9 cellular contexts compared by ENCODE assay signal in the genomic region with DNA sequence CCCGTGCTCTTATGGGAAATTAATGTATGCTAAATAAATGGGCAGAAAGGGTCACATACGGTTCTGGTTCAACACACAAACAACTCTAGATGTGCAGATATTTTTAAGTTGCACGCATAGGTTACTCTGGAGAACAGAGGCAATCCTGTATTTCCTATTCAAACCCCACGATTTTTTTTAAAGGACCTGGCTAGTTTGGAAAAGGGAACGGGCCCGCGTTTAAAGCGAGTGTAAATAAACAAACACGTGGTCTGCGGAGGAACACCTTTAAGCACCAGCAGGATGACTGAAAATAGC. TPM values are rescaled to one million over a fixed set of nuclear protein-coding genes. Genes with fewer than 3 reads are reported as not detected.
A peak's percentile ranks its signal among the peaks of the same experiment; 100 is the strongest.
DNase-seq lines count a peak whose midpoint lies in the region; ATAC-seq lines count a peak whose summit lies in the region.
"Had no signal": no experiment of that assay in that cellular context is flagged by ENCODE, and none has a peak within 500 bp of the region (broad histone marks: within the 10 kb centered on the region; RNA-seq: fewer than 3 reads in every experiment).

No MANE protein-coding gene starts in this region.

- H3K36me3 ChIP-seq in iPS-20b (ENCODE audit: insufficient read depth, low read depth, low read length) = peaks cover 36% of the 10 kb centered on the region
- peaks cover 19 to 30% (median 28%) of the 10 kb centered on the region in 5 donors for H3K36me3 ChIP-seq in subcutaneous abdominal adipose tissue (ENCODE audit: control insufficient read depth in 5 of 5, insufficient read depth in 5 of 5, low read length in 5 of 5)

- H3K9me3 ChIP-seq in iPS-20b (ENCODE audit: insufficient read depth, low read depth, low read length) (no peaks in the 10 kb centered on the region), subcutaneous abdominal adipose tissue (ENCODE audit: control insufficient read depth in 5 of 5, low read length in 5 of 5) (no peaks in the 10 kb centered on the region)

- H3K27ac ChIP-seq in iPS-20b (ENCODE audit: low read length) = peak overlapping the region; percentile 62
- H3K27ac ChIP-seq in subcutaneous abdominal adipose tissue (ENCODE audit: low read depth, low read length) = peak overlapping the region; percentile 82

- no peaks in the 10 kb centered on the region for H3K27me3 ChIP-seq in iPS-20b (ENCODE audit: insufficient read depth, low read length)
- H3K27me3 ChIP-seq in subcutaneous abdominal adipose tissue (ENCODE audit: control insufficient read depth in 5 of 5, insufficient read depth in 4 of 5, low read length in 5 of 5) = no peaks in the 10 kb centered on the region

- H3K9me3 Mint-ChIP-seq in activated CD4-positive, alpha-beta T cell treated with anti-CD3 and anti-CD28 coated beads for 36 hours (ENCODE audit: low read depth) = no peaks in the 10 kb centered on the region
- no peaks in the 10 kb centered on the region for H3K9me3 Mint-ChIP-seq in activated CD4-positive, alpha-beta memory T cell treated with anti-CD3 and anti-CD28 coated beads for 36 hours

- intact Hi-C loops in activated CD4-positive, alpha-beta T cell treated with anti-CD3 and anti-CD28 coated beads for 36 hours (cut with DNase I, micrococcal nuclease) = loop anchor here (1.0 to 10.0 kb wide), 12 partner anchors 49 to 1299 kb away; partner anchors contain the start of genes CEP57 (in 2 of the 2), MED17 (in 2 of the 2), PANX1 (in 2 of the 2) and C11orf54 (in 1 of the 2)
- intact Hi-C loops in activated CD4-positive, alpha-beta memory T cell treated with anti-CD3 and anti-CD28 coated beads for 36 hours (cut with micrococcal nuclease) = loop anchor here (1.0 to 10.0 kb wide), 8 partner anchors 50 to 1299 kb away; partner anchors contain the start of genes C11orf54, CEP57, FUT4 and MED17

- H3K4me3 Mint-ChIP-seq in activated CD4-positive, alpha-beta T cell treated with anti-CD3 and anti-CD28 coated beads for 36 hours = peak overlapping the region; percentile 94
- peak overlapping the region; percentile 96 for H3K4me3 Mint-ChIP-seq in activated CD4-positive, alpha-beta memory T cell treated with anti-CD3 and anti-CD28 coated beads for 36 hours

- POLR2A ChIA-PET in activated CD4-positive, alpha-beta T cell treated with anti-CD3 and anti-CD28 coated beads for 36 hours (lab: Charles Lee) = no interaction called here
- POLR2A ChIA-PET in activated CD4-positive, alpha-beta memory T cell treated with anti-CD3 and anti-CD28 coated beads for 36 hours (lab: Charles Lee) = no interaction called here

- CTCF ChIA-PET in activated CD4-positive, alpha-beta T cell treated with anti-CD3 and anti-CD28 coated beads for 36 hours (lab: Charles Lee) = interaction anchor here (0.8 kb wide), 1 partner anchor 45 kb away, joined by 3 read pairs; no protein-coding TSS in a partner anchor
- CTCF ChIA-PET in activated CD4-positive, alpha-beta memory T cell treated with anti-CD3 and anti-CD28 coated beads for 36 hours (lab: Charles Lee) = interaction anchor here (0.5 kb wide), 1 partner anchor 12 kb away, joined by 3 read pairs; no protein-coding TSS in a partner anchor

- DNase-seq in activated CD4-positive, alpha-beta T cell treated with anti-CD3 and anti-CD28 coated beads for 36 hours = no peak
- no peak for DNase-seq in activated CD4-positive, alpha-beta T cell treated with anti-CD3 and anti-CD28 coated beads, Interleukin-2, amount 50 U/mL, for 48 hours
- DNase-seq in activated CD4-positive, alpha-beta memory T cell treated with anti-CD3 and anti-CD28 coated beads for 36 hours = no peak
- no peak for DNase-seq in DMS 273 treated with DMSO at 0.1 percent for 48 hours (lab: John Stamatoyannopoulos, UW)
- DNase-seq in dedifferentiated amniotic fluid mesenchymal stem cell (ENCODE audit: extremely low spot score) = no peak

- peaks cover 24% of the 10 kb centered on the region for H3K4me1 Mint-ChIP-seq in activated CD4-positive, alpha-beta T cell treated with anti-CD3 and anti-CD28 coated beads for 36 hours
- peaks cover 34% of the 10 kb centered on the region for H3K4me1 Mint-ChIP-seq in activated CD4-positive, alpha-beta memory T cell treated with anti-CD3 and anti-CD28 coated beads for 36 hours (ENCODE audit: low read depth)

- H3K27me3 Mint-ChIP-seq in activated CD4-positive, alpha-beta T cell treated with anti-CD3 and anti-CD28 coated beads for 36 hours = no peaks in the 10 kb centered on the region
- H3K27me3 Mint-ChIP-seq in activated CD4-positive, alpha-beta memory T cell treated with anti-CD3 and anti-CD28 coated beads for 36 hours = no peaks in the 10 kb centered on the region

- peak overlapping the region; percentile 95 for H3K9ac ChIP-seq in iPS-20b (ENCODE audit: low read depth, low read length)
- H3K9ac ChIP-seq in subcutaneous abdominal adipose tissue (ENCODE audit: low read length in 5 of 5) = peak overlapping the region; percentile 88 to 98 (median 93)

- H3K4me3 ChIP-seq in iPS-20b (ENCODE audit: low read length) (peak overlapping the region; percentile 85), subcutaneous abdominal adipose tissue (ENCODE audit: low read depth in 1 of 5, low read length in 5 of 5) (peak overlapping the region; percentile 94 to 99 (median 99))

- H3K27ac Mint-ChIP-seq in activated CD4-positive, alpha-beta T cell treated with anti-CD3 and anti-CD28 coated beads for 36 hours = peak overlapping the region; percentile 97
- H3K27ac Mint-ChIP-seq in activated CD4-positive, alpha-beta memory T cell treated with anti-CD3 and anti-CD28 coated beads for 36 hours = peak overlapping the region; percentile 89

- H3K4me1 ChIP-seq in iPS-20b (ENCODE audit: insufficient read depth, low read length) = peaks cover 2% of the 10 kb centered on the region; the same call in 1 of the 2 replicates
- peaks cover 0 to 25% (median 23%) of the 10 kb centered on the region in 5 donors for H3K4me1 ChIP-seq in subcutaneous abdominal adipose tissue (ENCODE audit: control insufficient read depth in 5 of 5, insufficient read depth in 5 of 5, low read length in 5 of 5)

- ATAC-seq in activated CD4-positive, alpha-beta T cell treated with anti-CD3 and anti-CD28 coated beads for 36 hours = peak; percentile 18
- peak; percentile 15 for ATAC-seq in HG03108 (IDR thresholded peaks at IDR 0.05; ENCODE audit: unreplicated experiment)

- H3K36me3 Mint-ChIP-seq in activated CD4-positive, alpha-beta T cell treated with anti-CD3 and anti-CD28 coated beads for 36 hours (ENCODE audit: low read depth) = peaks cover 35% of the 10 kb centered on the region
- H3K36me3 Mint-ChIP-seq in activated CD4-positive, alpha-beta memory T cell treated with anti-CD3 and anti-CD28 coated beads for 36 hours = peaks cover 26% of the 10 kb centered on the region

RNA-seq across cellular contexts. Expression of gene MRE11, which starts 0.6 kb away (rescaled TPM):
- 10 to 100 TPM; 36.8 to 51.3 TPM for total RNA-seq in activated CD4-positive, alpha-beta T cell treated with anti-CD3 and anti-CD28 coated beads for 36 hours
- 10 to 100 TPM; 43.4 to 47.6 TPM for total RNA-seq in activated CD4-positive, alpha-beta memory T cell treated with anti-CD3 and anti-CD28 coated beads for 36 hours

RNA-seq across cellular contexts. Expression of gene ANKRD49, which starts 0.7 kb away (rescaled TPM):
- total RNA-seq in activated CD4-positive, alpha-beta T cell treated with anti-CD3 and anti-CD28 coated beads for 36 hours = 10 to 100 TPM; 20.8 to 22.4 TPM
- 10 to 100 TPM; 18.6 to 19.2 TPM for total RNA-seq in activated CD4-positive, alpha-beta memory T cell treated with anti-CD3 and anti-CD28 coated beads for 36 hours

RNA-seq across cellular contexts. Expression of gene C11orf97, which starts 19.2 kb away (rescaled TPM):
- total RNA-seq in activated CD4-positive, alpha-beta T cell treated with anti-CD3 and anti-CD28 coated beads for 36 hours = not detected
- not detected for total RNA-seq in activated CD4-positive, alpha-beta memory T cell treated with anti-CD3 and anti-CD28 coated beads for 36 hours
- total RNA-seq: dermis microvascular lymphatic vessel endothelial cell had no signal

RNA-seq across cellular contexts. Expression of gene FUT4, which starts 50.6 kb away (rescaled TPM):
- total RNA-seq in activated CD4-positive, alpha-beta T cell treated with anti-CD3 and anti-CD28 coated beads for 36 hours = 1 to 10 TPM; 4.4 to 4.9 TPM
- 1 to 10 TPM; 3.6 to 3.9 TPM for total RNA-seq in activated CD4-positive, alpha-beta memory T cell treated with anti-CD3 and anti-CD28 coated beads for 36 hours
